In genomic region chr1:178308438-178308837, GRCh38 we compare ENCODE assay signal across 2 cellular contexts.
A peak's percentile ranks its signal among the peaks of the same experiment; 100 is the strongest.
TF ChIP-seq lines count a peak whose summit lies in the region.

No MANE protein-coding gene starts in this region.

TF ChIP-seq in HCT116, 20 proteins besides CTCF, POLR2A, EP300 and RAD21:
- peak; percentile 32; the same call in 1 of the 2 replicates for TF ChIP-seq JUND (IDR thresholded peaks at IDR 0.05)
- no peak for TF ChIP-seq CBX3 (IDR thresholded peaks at IDR 0.05; ENCODE audit: low read depth)
- no peak; the same call in 1 of the 2 replicates for TF ChIP-seq CEBPB (IDR thresholded peaks at IDR 0.05; ENCODE audit: low read depth)
- no peak for TF ChIP-seq TCF7L2 (IDR thresholded peaks at IDR 0.05; ENCODE audit: borderline replicate concordance, extremely low read depth, insufficient read depth, insufficient read length)
- TF ChIP-seq SRF (IDR thresholded peaks at IDR 0.05; ENCODE audit: low read depth): no peak
- no peak for TF ChIP-seq ELF1 (IDR thresholded peaks at IDR 0.05; ENCODE audit: borderline replicate concordance, low read depth)
- no peak for TF ChIP-seq ZFX (IDR thresholded peaks at IDR 0.05)
- TF ChIP-seq, protein P1, sequence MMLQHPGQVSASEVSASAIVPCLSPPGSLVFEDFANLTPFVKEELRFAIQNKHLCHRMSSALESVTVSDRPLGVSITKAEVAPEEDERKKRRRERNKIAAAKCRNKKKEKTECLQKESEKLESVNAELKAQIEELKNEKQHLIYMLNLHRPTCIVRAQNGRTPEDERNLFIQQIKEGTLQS (IDR thresholded peaks at IDR 0.05): no peak
- TF ChIP-seq, protein P2, sequence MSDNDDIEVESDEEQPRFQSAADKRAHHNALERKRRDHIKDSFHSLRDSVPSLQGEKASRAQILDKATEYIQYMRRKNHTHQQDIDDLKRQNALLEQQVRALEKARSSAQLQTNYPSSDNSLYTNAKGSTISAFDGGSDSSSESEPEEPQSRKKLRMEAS (IDR thresholded peaks at IDR 0.05): no peak
- TF ChIP-seq EZH2phosphoT487 (IDR thresholded peaks at IDR 0.05; ENCODE audit: borderline replicate concordance): no peak
- TF ChIP-seq POLR2AphosphoS5 (IDR thresholded peaks at IDR 0.05; ENCODE audit: low read depth, low read length): no peak
- TF ChIP-seq, protein P3, sequence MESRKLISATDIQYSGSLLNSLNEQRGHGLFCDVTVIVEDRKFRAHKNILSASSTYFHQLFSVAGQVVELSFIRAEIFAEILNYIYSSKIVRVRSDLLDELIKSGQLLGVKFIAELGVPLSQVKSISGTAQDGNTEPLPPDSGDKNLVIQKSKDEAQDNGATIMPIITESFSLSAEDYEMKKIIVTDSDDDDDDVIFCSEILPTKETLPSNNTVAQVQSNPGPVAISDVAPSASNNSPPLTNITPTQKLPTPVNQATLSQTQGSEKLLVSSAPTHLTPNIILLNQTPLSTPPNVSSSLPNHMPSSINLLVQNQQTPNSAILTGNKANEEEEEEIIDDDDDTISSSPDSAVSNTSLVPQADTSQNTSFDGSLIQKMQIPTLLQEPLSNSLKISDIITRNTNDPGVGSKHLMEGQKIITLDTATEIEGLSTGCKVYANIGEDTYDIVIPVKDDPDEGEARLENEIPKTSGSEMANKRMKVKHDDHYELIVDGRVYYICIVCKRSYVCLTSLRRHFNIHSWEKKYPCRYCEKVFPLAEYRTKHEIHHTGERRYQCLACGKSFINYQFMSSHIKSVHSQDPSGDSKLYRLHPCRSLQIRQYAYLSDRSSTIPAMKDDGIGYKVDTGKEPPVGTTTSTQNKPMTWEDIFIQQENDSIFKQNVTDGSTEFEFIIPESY (IDR thresholded peaks at IDR 0.05; ENCODE audit: extremely low read depth, insufficient replicate concordance, low read length): no peak
- TF ChIP-seq FOSL1 (IDR thresholded peaks at IDR 0.05; ENCODE audit: low read depth): peak; percentile 60
- no peak for TF ChIP-seq EZH2 (IDR thresholded peaks at IDR 0.05)
- TF ChIP-seq YY1 (IDR thresholded peaks at IDR 0.05; ENCODE audit: extremely low read depth, insufficient replicate concordance, low read depth, low read length): no peak
- TF ChIP-seq SIN3A (IDR thresholded peaks at IDR 0.05; ENCODE audit: low read depth): no peak
TF ChIP-seq in HCT116: peak in this region for 2.

TF ChIP-seq in H1, 55 proteins besides CTCF, POLR2A, EP300 and RAD21:
- TF ChIP-seq SRF (IDR thresholded peaks at IDR 0.05; ENCODE audit: low read depth, low read length) (no peak), JUND (IDR thresholded peaks at IDR 0.05; ENCODE audit: low read length) (peak; percentile 53; the same call in 1 of the 2 replicates)
